ENCODE assay signal across 25 cellular contexts in genomic region chr1:44717196-44717595, GRCh38. TPM values are rescaled to one million over a fixed set of nuclear protein-coding genes. Genes with fewer than 3 reads are reported as not detected.
DNase-seq lines count a peak whose midpoint lies in the region; ATAC-seq and TF ChIP-seq lines count a peak whose summit lies in the region.
"Had no signal": no experiment of that assay in that cellular context is flagged by ENCODE, and none has a peak within 500 bp of the region (broad histone marks: within the 10 kb centered on the region; RNA-seq: fewer than 3 reads in every experiment).

No MANE protein-coding gene starts in this region.

- H3K9me3 Mint-ChIP-seq in activated B cell treated with CpG ODN at 0.5 μM for 24 hours: no peaks in the 10 kb centered on the region
- H3K9me3 Mint-ChIP-seq: activated CD4-positive, alpha-beta T cell treated with anti-CD3 and anti-CD28 coated beads, Interleukin-2, amount 10 ng/mL, durations not matched to agents 7 days and 5 days; H9; nephron progenitor cell had no signal

- WGBS in GM23248 (ENCODE audit: low coverage in 1 of 2, low lambda C conversion rate in 2 of 2, missing lambda C conversion rate in 2 of 2), 2 experiments: 40 to 55% methylated on average over 3 of the region's 3 CpGs

- H3K27me3 Mint-ChIP-seq in activated B cell treated with CpG ODN at 0.5 μM for 24 hours: no peaks in the 10 kb centered on the region
- H3K27me3 Mint-ChIP-seq: activated CD4-positive, alpha-beta T cell treated with anti-CD3 and anti-CD28 coated beads, Interleukin-2, amount 10 ng/mL, durations not matched to agents 7 days and 5 days had no signal

- DNase-seq in AG20443 (ENCODE audit: low spot score) (peak; percentile 31), GM23248 (peak; percentile 10), activated B cell treated with CpG ODN at 0.5 μM for 24 hours (no peak), myocyte (ENCODE audit: low read depth) (peak; percentile 53), foreskin keratinocyte (no peak), NCI-H748 treated with DMSO at 0.1 percent for 48 hours (lab: John Stamatoyannopoulos, UW) (no peak), foreskin melanocyte (no peak)
- DNase-seq: activated CD4-positive, alpha-beta T cell treated with anti-CD3 and anti-CD28 coated beads, Interleukin-2, amount 10 ng/mL, durations not matched to agents 7 days and 5 days; activated naive CD4-positive, alpha-beta T cell; caudate nucleus; DND-41; H9; kidney glomerular epithelial cell; mesendoderm; NCI-H1436; NCI-H69; nephron progenitor cell; posterior cingulate gyrus; Right ventricle myocardium superior; sigmoid colon had no signal

- intact Hi-C loops in activated B cell treated with CpG ODN at 0.5 μM for 24 hours (cut with micrococcal nuclease): no loop called here

- peaks cover 12% of the 10 kb centered on the region for H3F3A ChIP-seq in GM23248 (ENCODE audit: insufficient read depth)

- in situ Hi-C loops in GM23248 (cut with MboI): no loop called here

- H3K4me3 ChIP-seq in GM23248: no peak overlapping the region
- H3K4me3 ChIP-seq: dorsolateral prefrontal cortex, sigmoid colon had no signal

- no peak overlapping the region for H3K4me2 ChIP-seq in GM23248 (ENCODE audit: unreplicated experiment)

- H3K36me3 ChIP-seq in GM23248 (ENCODE audit: low read depth): no peaks in the 10 kb centered on the region
- H3K36me3 ChIP-seq: sigmoid colon had no signal

- no peaks in the 10 kb centered on the region for H3K79me2 ChIP-seq in GM23248 (ENCODE audit: insufficient read depth)

- no peak overlapping the region for H3K9ac ChIP-seq in GM23248

- H4K20me1 ChIP-seq in GM23248 (ENCODE audit: insufficient read depth): no peaks in the 10 kb centered on the region

- H3K27me3 ChIP-seq in GM23248 (replicated peaks; ENCODE audit: insufficient read depth) (no peaks in the 10 kb centered on the region), foreskin keratinocyte (no peaks in the 10 kb centered on the region)
- H3K27me3 ChIP-seq: dorsolateral prefrontal cortex, sigmoid colon had no signal

- H3K4me1 ChIP-seq in GM23248 (ENCODE audit: insufficient read depth) (no peaks in the 10 kb centered on the region), foreskin keratinocyte (peaks cover 3% of the 10 kb centered on the region)

- CTCF ChIA-PET in activated B cell treated with CpG ODN at 0.5 μM for 24 hours (lab: Charles Lee): interaction anchor here (1.1 to 8.3 kb wide), 3 partner anchors 10 to 43 kb away, joined by 3 to 54 read pairs (median 4); partner anchors contain the start of genes ARMH1, RNU5D-1 and TMEM53

- peak overlapping the region; percentile 60 for H3K27ac Mint-ChIP-seq in activated B cell treated with CpG ODN at 0.5 μM for 24 hours
- H3K27ac Mint-ChIP-seq: activated CD4-positive, alpha-beta T cell treated with anti-CD3 and anti-CD28 coated beads, Interleukin-2, amount 10 ng/mL, durations not matched to agents 7 days and 5 days; H9; nephron progenitor cell had no signal

- POLR2A ChIA-PET in activated B cell treated with CpG ODN at 0.5 μM for 24 hours (lab: Charles Lee): interaction anchor here (0.7 to 9.8 kb wide), 8 partner anchors 11 to 861 kb away, joined by 3 to 95 read pairs (median 4); partner anchors contain the start of genes KIF2C, RNU5D-1 and RPS8

- ATAC-seq in activated B cell treated with CpG ODN at 0.5 μM for 24 hours (ENCODE audit: low read depth) (no peak), foreskin keratinocyte (no peak), GM21717 (IDR thresholded peaks at IDR 0.05; ENCODE audit: unreplicated experiment) (no peak)

- H3K4me3 Mint-ChIP-seq in activated B cell treated with CpG ODN at 0.5 μM for 24 hours: no peak overlapping the region
- H3K4me3 Mint-ChIP-seq: activated CD4-positive, alpha-beta T cell treated with anti-CD3 and anti-CD28 coated beads, Interleukin-2, amount 10 ng/mL, durations not matched to agents 7 days and 5 days; H9; nephron progenitor cell had no signal

- no peaks in the 10 kb centered on the region for H3K9me2 ChIP-seq in GM23248 (ENCODE audit: insufficient read depth)

- no peak overlapping the region for H3K27ac ChIP-seq in GM23248
- H3K27ac ChIP-seq in foreskin keratinocyte: no peak overlapping the region
- H3K27ac ChIP-seq: sigmoid colon had no signal

- peaks cover 85% of the 10 kb centered on the region for H3K4me1 Mint-ChIP-seq in activated B cell treated with CpG ODN at 0.5 μM for 24 hours

- H3K36me3 Mint-ChIP-seq in activated B cell treated with CpG ODN at 0.5 μM for 24 hours (ENCODE audit: low read depth): no peaks in the 10 kb centered on the region

- TF ChIP-seq CTCF in activated B cell treated with CpG ODN at 0.5 μM for 24 hours (IDR thresholded peaks at IDR 0.05) (no peak), foreskin keratinocyte (conservative IDR thresholded peaks at IDR 0.05) (no peak)

- no peak overlapping the region for H2AFZ ChIP-seq in GM23248

- no peaks in the 10 kb centered on the region for H3K9me3 ChIP-seq in GM23248 (ENCODE audit: low read depth)
- H3K9me3 ChIP-seq: sigmoid colon had no signal

RNA-seq across cellular contexts. Expression of gene RNU5D-1, which starts 13.8 kb away (rescaled TPM):
- total RNA-seq in GM23248 (2014; rRNA removed; shearing (Covaris generic)): not detected in 2 replicates
- polyA plus RNA-seq in GM23248 (2016; fragmentation: Nextera tagmentation; extraction: Ambion mirVana) (not detected in 2 replicates), foreskin keratinocyte (not detected in 2 replicates)
- total RNA-seq in activated B cell treated with CpG ODN at 0.5 μM for 24 hours (not detected in 2 replicates), myocyte (not detected in 2 replicates), foreskin keratinocyte (not detected in 2 replicates)
- not detected for polyA plus RNA-seq in myocyte (2012)
- total RNA-seq: activated CD4-positive, alpha-beta T cell treated with anti-CD3 and anti-CD28 coated beads, Interleukin-2, amount 10 ng/mL, durations not matched to agents 7 days and 5 days; dorsolateral prefrontal cortex; epithelial cell of proximal tubule; H9; Right ventricle myocardium superior; sigmoid colon; temporal lobe had no signal
- polyA plus RNA-seq: AG04450, sigmoid colon had no signal

RNA-seq across cellular contexts. Expression of gene KIF2C, which starts 22.4 kb away (rescaled TPM):
- total RNA-seq in GM23248 (2014; rRNA removed; shearing (Covaris generic)): 14.2 and 16.9 TPM in 2 replicates
- polyA plus RNA-seq in GM23248 (2016; fragmentation: Nextera tagmentation; extraction: Ambion mirVana) (16.4 and 16.7 TPM in 2 replicates), foreskin keratinocyte (25.7 and 36.2 TPM in 2 replicates)
- total RNA-seq in activated B cell treated with CpG ODN at 0.5 μM for 24 hours (1.00 and 1.8 TPM in 2 replicates), myocyte (0.13 and 0.36 TPM in 2 replicates), foreskin keratinocyte (36.6 and 49.1 TPM in 2 replicates)
- 0.43 TPM for polyA plus RNA-seq in myocyte (2012)

RNA-seq across cellular contexts. Expression of gene ARMH1, which starts 42.7 kb away (rescaled TPM):
- 0.51 and 1.4 TPM in 2 replicates for total RNA-seq in GM23248 (2014; rRNA removed; shearing (Covaris generic))
- polyA plus RNA-seq in GM23248 (2016; fragmentation: Nextera tagmentation; extraction: Ambion mirVana) (1.5 and 1.6 TPM in 2 replicates), foreskin keratinocyte (0.12 TPM in 1 of 2 replicates, not detected in the other)
- total RNA-seq in activated B cell treated with CpG ODN at 0.5 μM for 24 hours (18.1 and 19.9 TPM in 2 replicates), myocyte (7.0 and 13.9 TPM in 2 replicates), foreskin keratinocyte (0.18 TPM in 1 of 2 replicates, not detected in the other)
- 0.78 TPM for polyA plus RNA-seq in myocyte (2012)
- total RNA-seq: epithelial cell of proximal tubule had no signal

RNA-seq across cellular contexts. Expression of gene TMEM53, which starts 42.9 kb away (rescaled TPM):
- total RNA-seq in GM23248 (2014; rRNA removed; shearing (Covaris generic)): 4.4 and 5.9 TPM in 2 replicates
- polyA plus RNA-seq in GM23248 (2016; fragmentation: Nextera tagmentation; extraction: Ambion mirVana) (10.1 and 12.7 TPM in 2 replicates), foreskin keratinocyte (10.0 and 10.2 TPM in 2 replicates)
- total RNA-seq in activated B cell treated with CpG ODN at 0.5 μM for 24 hours (4.6 and 4.8 TPM in 2 replicates), myocyte (20.8 and 25.5 TPM in 2 replicates), foreskin keratinocyte (5.0 and 6.2 TPM in 2 replicates)
- polyA plus RNA-seq in myocyte (2012): 13.6 TPM

RNA-seq across cellular contexts. Expression of gene RPS8, which starts 58.1 kb away (rescaled TPM):
- total RNA-seq in GM23248 (2014; rRNA removed; shearing (Covaris generic)): 1,375 and 2,062 TPM in 2 replicates
- polyA plus RNA-seq in GM23248 (2016; fragmentation: Nextera tagmentation; extraction: Ambion mirVana) (570 and 596 TPM in 2 replicates), foreskin keratinocyte (2,862 and 2,900 TPM in 2 replicates)
- total RNA-seq in activated B cell treated with CpG ODN at 0.5 μM for 24 hours (3,767 and 4,240 TPM in 2 replicates), myocyte (1,824 and 2,185 TPM in 2 replicates), foreskin keratinocyte (2,270 and 2,325 TPM in 2 replicates)
- polyA plus RNA-seq in myocyte (2012): 1,157 TPM

Comparison
In these comparisons a context has a peak if more than half of its experiments do, and no peak if none do; other contexts are left out.
1. DNase-seq: peak in AG20443 (single experiment), GM23248 (single experiment) and myocyte (single experiment); none in activated B cell treated with CpG ODN at 0.5 μM for 24 hours (single experiment), foreskin keratinocyte (0 of 2), NCI-H748 treated with DMSO at 0.1 percent for 48 hours (single experiment) and foreskin melanocyte (single experiment).